ENCODE assay signal across 1 cellular context in the genomic region with DNA sequence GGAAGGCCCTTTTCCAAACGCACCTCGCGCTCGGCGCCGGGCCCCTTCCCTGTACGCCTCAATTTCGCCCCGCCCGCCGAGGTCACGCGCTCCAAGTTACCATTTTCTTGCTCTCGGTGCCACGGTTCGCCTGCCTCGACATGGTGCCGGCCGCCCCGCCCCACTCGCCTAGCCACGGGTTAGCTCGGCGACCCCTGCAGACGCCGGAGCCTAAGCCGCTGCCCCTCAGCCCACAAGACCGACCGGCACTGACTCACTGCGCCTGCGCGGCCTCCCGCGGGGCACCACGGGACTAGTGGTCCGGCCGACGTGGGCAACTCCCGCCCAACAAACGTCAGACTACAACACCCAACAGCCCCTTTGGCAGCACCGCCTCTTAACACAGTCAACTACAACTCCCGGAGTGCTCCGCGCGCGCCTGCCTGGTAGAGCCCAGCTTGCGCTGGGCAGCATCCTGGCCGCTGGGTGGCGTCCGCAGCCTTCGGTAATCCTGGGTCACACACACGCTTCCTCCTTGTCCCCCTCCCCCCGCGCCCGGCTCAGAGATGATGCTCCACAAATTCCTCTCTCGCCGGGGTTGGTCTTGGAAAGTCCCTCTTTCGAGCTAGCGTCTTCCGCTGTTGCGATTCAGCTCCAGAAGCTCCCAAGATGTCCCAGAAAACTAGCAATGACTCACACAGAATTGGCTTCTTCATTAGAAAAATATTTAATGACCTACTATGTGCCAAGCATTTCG.
TF ChIP-seq lines count a peak whose summit lies in the region.

TRAPPC3 (minus strand) TSS at position 250 of the 736 bp plus-strand sequence; CDS start at position 142, 108 bp downstream.

TF ChIP-seq in HepG2, 621 proteins besides CTCF, POLR2A, EP300 and RAD21 (continued from another document and continues in another):
- TF ChIP-seq, protein P1, sequence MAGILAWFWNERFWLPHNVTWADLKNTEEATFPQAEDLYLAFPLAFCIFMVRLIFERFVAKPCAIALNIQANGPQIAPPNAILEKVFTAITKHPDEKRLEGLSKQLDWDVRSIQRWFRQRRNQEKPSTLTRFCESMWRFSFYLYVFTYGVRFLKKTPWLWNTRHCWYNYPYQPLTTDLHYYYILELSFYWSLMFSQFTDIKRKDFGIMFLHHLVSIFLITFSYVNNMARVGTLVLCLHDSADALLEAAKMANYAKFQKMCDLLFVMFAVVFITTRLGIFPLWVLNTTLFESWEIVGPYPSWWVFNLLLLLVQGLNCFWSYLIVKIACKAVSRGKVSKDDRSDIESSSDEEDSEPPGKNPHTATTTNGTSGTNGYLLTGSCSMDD (CRISPR knock-in tag; IDR thresholded peaks at IDR 0.05), result no peak
- TF ChIP-seq MYC (CRISPR knock-in tag; IDR thresholded peaks at IDR 0.05; ENCODE audit: borderline replicate concordance) (peak; percentile 61; the same call in 1 of the 2 replicates), MTA1 (CRISPR knock-in tag; IDR thresholded peaks at IDR 0.05; ENCODE audit: borderline replicate concordance) (peak; percentile 75; the same call in 1 of the 2 replicates), KDM1A (CRISPR knock-in tag; IDR thresholded peaks at IDR 0.05) (no peak), ZNF333 (CRISPR knock-in tag; IDR thresholded peaks at IDR 0.05; ENCODE audit: borderline replicate concordance) (0 out of 2 replicates have a peak, but pooled peaks have one; percentile 14), NCOR1 (IDR thresholded peaks at IDR 0.05; ENCODE audit: borderline replicate concordance, low read length) (no peak), ZNF556 (CRISPR knock-in tag; IDR thresholded peaks at IDR 0.05; ENCODE audit: borderline replicate concordance) (peak; percentile 56; the same call in 1 of the 2 replicates), CREM (IDR thresholded peaks at IDR 0.05) (peak; percentile 98), CREM (CRISPR knock-in tag; IDR thresholded peaks at IDR 0.05) (no peak), ZNF501 (CRISPR knock-in tag; IDR thresholded peaks at IDR 0.05) (peak; percentile 94), CHD2 (IDR thresholded peaks at IDR 0.05; ENCODE audit: low read depth, low read length) (0 out of 2 replicates have a peak, but pooled peaks have one; percentile 54), ELF3 (CRISPR knock-in tag; IDR thresholded peaks at IDR 0.05) (peak; percentile 93), HOXA3 (CRISPR knock-in tag; IDR thresholded peaks at IDR 0.05) (peak; percentile 81; the same call in 1 of the 2 replicates), RBM39 (IDR thresholded peaks at IDR 0.05; ENCODE audit: low read depth, low read length, poor library complexity, severe bottlenecking) (peak; percentile 76), ZNF768 (CRISPR knock-in tag; IDR thresholded peaks at IDR 0.05) (peak; percentile 35; the same call in 1 of the 2 replicates), HMGA1 (CRISPR knock-in tag; conservative IDR thresholded peaks at IDR 0.05) (no peak), NFE2 (CRISPR knock-in tag; IDR thresholded peaks at IDR 0.05) (no peak), ZNF567 (CRISPR knock-in tag; IDR thresholded peaks at IDR 0.05; ENCODE audit: borderline replicate concordance) (0 out of 2 replicates have a peak, but pooled peaks have one; percentile 41), ZNF776 (CRISPR knock-in tag; IDR thresholded peaks at IDR 0.05) (peak; percentile 42; the same call in 1 of the 2 replicates), GATAD1 (CRISPR knock-in tag; IDR thresholded peaks at IDR 0.05) (peak; percentile 92), NR0B2 (CRISPR knock-in tag; IDR thresholded peaks at IDR 0.05) (peak; percentile 72), KMT2B (CRISPR knock-in tag; IDR thresholded peaks at IDR 0.05) (peak; percentile 30; the same call in 1 of the 2 replicates), GMEB1 (CRISPR knock-in tag; IDR thresholded peaks at IDR 0.05; ENCODE audit: borderline replicate concordance) (peak; percentile 99), DPF2 (CRISPR knock-in tag; IDR thresholded peaks at IDR 0.05; ENCODE audit: borderline replicate concordance, low read depth) (no peak), ZBTB8A (CRISPR knock-in tag; IDR thresholded peaks at IDR 0.05; ENCODE audit: borderline replicate concordance, low read depth) (peak; percentile 40; the same call in 1 of the 2 replicates), GATAD2A (CRISPR knock-in tag; IDR thresholded peaks at IDR 0.05) (peak; percentile 34), CCAR2 (optimal IDR thresholded peaks at IDR 0.05; ENCODE audit: low read depth, low read length) (no peak), KDM2A (CRISPR knock-in tag; IDR thresholded peaks at IDR 0.05; ENCODE audit: borderline replicate concordance, low read depth) (peak; percentile 69), SIN3B (IDR thresholded peaks at IDR 0.05; ENCODE audit: low read length) (peak; percentile 56; the same call in 1 of the 2 replicates), HIVEP1 (CRISPR knock-in tag; IDR thresholded peaks at IDR 0.05) (0 out of 2 replicates have a peak, but pooled peaks have one; percentile 21), ZMAT3 (CRISPR knock-in tag; conservative IDR thresholded peaks at IDR 0.05) (peak; percentile 54), TCF12 (IDR thresholded peaks at IDR 0.05) (no peak), TCF12 (CRISPR knock-in tag; IDR thresholded peaks at IDR 0.05) (no peak), ZSCAN12 (CRISPR knock-in tag; IDR thresholded peaks at IDR 0.05) (peak; percentile 51; the same call in 1 of the 2 replicates), PHF21A (CRISPR knock-in tag; IDR thresholded peaks at IDR 0.05) (peak; percentile 3; the same call in 1 of the 2 replicates), ZFAT (CRISPR knock-in tag; conservative IDR thresholded peaks at IDR 0.05) (no peak), ZNF747 (CRISPR knock-in tag; IDR thresholded peaks at IDR 0.05; ENCODE audit: borderline replicate concordance) (peak; percentile 64; the same call in 1 of the 2 replicates), PAWR (CRISPR knock-in tag; IDR thresholded peaks at IDR 0.05; ENCODE audit: borderline replicate concordance) (no peak), TFDP1 (CRISPR knock-in tag; IDR thresholded peaks at IDR 0.05; ENCODE audit: borderline replicate concordance) (peak; percentile 80; the same call in 1 of the 2 replicates), SUZ12 (IDR thresholded peaks at IDR 0.05; ENCODE audit: low read depth, low read length) (peak; percentile 93), ZNF337 (CRISPR knock-in tag; IDR thresholded peaks at IDR 0.05; ENCODE audit: borderline replicate concordance, low read depth) (peak; percentile 90; the same call in 1 of the 2 replicates), ZNF484 (CRISPR knock-in tag; IDR thresholded peaks at IDR 0.05; ENCODE audit: borderline replicate concordance, low read depth) (no peak), ZNF33A (CRISPR knock-in tag; IDR thresholded peaks at IDR 0.05; ENCODE audit: borderline replicate concordance) (no peak), DMAP1 (CRISPR knock-in tag; IDR thresholded peaks at IDR 0.05) (peak; percentile 85), GTF3A (CRISPR knock-in tag; conservative IDR thresholded peaks at IDR 0.05) (no peak), MAFK (conservative IDR thresholded peaks at IDR 0.05 in 1 of 2, IDR thresholded peaks at IDR 0.05 in 1 of 2; ENCODE audit: low read length in 2 of 2) (no peak), AGO2 (optimal IDR thresholded peaks at IDR 0.05; ENCODE audit: low read depth, low read length) (peak; percentile 42), IRX3 (CRISPR knock-in tag; IDR thresholded peaks at IDR 0.05; ENCODE audit: borderline replicate concordance, low read depth) (0 out of 2 replicates have a peak, but pooled peaks have one; percentile 12), ZNF136 (CRISPR knock-in tag; IDR thresholded peaks at IDR 0.05; ENCODE audit: low read depth) (0 out of 2 replicates have a peak, but pooled peaks have one; percentile 46), ZSCAN31 (CRISPR knock-in tag; IDR thresholded peaks at IDR 0.05; ENCODE audit: low read depth) (peak; percentile 76; the same call in 1 of the 2 replicates), MAFF (IDR thresholded peaks at IDR 0.05; ENCODE audit: low read depth, low read length) (peak; percentile 12; the same call in 1 of the 2 replicates)
- TF ChIP-seq, protein P2, sequence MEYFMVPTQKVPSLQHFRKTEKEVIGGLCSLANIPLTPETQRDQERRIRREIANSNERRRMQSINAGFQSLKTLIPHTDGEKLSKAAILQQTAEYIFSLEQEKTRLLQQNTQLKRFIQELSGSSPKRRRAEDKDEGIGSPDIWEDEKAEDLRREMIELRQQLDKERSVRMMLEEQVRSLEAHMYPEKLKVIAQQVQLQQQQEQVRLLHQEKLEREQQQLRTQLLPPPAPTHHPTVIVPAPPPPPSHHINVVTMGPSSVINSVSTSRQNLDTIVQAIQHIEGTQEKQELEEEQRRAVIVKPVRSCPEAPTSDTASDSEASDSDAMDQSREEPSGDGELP (IDR thresholded peaks at IDR 0.05; ENCODE audit: borderline replicate concordance, low read depth), result peak; percentile 31; the same call in 1 of the 2 replicates
- TF ChIP-seq, protein P3, sequence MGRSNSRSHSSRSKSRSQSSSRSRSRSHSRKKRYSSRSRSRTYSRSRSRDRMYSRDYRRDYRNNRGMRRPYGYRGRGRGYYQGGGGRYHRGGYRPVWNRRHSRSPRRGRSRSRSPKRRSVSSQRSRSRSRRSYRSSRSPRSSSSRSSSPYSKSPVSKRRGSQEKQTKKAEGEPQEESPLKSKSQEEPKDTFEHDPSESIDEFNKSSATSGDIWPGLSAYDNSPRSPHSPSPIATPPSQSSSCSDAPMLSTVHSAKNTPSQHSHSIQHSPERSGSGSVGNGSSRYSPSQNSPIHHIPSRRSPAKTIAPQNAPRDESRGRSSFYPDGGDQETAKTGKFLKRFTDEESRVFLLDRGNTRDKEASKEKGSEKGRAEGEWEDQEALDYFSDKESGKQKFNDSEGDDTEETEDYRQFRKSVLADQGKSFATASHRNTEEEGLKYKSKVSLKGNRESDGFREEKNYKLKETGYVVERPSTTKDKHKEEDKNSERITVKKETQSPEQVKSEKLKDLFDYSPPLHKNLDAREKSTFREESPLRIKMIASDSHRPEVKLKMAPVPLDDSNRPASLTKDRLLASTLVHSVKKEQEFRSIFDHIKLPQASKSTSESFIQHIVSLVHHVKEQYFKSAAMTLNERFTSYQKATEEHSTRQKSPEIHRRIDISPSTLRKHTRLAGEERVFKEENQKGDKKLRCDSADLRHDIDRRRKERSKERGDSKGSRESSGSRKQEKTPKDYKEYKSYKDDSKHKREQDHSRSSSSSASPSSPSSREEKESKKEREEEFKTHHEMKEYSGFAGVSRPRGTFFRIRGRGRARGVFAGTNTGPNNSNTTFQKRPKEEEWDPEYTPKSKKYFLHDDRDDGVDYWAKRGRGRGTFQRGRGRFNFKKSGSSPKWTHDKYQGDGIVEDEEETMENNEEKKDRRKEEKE (IDR thresholded peaks at IDR 0.05), result no peak
- TF ChIP-seq, protein P4, sequence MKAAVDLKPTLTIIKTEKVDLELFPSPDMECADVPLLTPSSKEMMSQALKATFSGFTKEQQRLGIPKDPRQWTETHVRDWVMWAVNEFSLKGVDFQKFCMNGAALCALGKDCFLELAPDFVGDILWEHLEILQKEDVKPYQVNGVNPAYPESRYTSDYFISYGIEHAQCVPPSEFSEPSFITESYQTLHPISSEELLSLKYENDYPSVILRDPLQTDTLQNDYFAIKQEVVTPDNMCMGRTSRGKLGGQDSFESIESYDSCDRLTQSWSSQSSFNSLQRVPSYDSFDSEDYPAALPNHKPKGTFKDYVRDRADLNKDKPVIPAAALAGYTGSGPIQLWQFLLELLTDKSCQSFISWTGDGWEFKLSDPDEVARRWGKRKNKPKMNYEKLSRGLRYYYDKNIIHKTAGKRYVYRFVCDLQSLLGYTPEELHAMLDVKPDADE (CRISPR knock-in tag; IDR thresholded peaks at IDR 0.05), result no peak
- TF ChIP-seq, protein P5, sequence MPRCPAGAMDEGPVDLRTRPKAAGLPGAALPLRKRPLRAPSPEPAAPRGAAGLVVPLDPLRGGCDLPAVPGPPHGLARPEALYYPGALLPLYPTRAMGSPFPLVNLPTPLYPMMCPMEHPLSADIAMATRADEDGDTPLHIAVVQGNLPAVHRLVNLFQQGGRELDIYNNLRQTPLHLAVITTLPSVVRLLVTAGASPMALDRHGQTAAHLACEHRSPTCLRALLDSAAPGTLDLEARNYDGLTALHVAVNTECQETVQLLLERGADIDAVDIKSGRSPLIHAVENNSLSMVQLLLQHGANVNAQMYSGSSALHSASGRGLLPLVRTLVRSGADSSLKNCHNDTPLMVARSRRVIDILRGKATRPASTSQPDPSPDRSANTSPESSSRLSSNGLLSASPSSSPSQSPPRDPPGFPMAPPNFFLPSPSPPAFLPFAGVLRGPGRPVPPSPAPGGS (CRISPR knock-in tag; IDR thresholded peaks at IDR 0.05), result peak; percentile 56
